Comparison of ENCODE assay signal across 8 cellular contexts in the genomic region with DNA sequence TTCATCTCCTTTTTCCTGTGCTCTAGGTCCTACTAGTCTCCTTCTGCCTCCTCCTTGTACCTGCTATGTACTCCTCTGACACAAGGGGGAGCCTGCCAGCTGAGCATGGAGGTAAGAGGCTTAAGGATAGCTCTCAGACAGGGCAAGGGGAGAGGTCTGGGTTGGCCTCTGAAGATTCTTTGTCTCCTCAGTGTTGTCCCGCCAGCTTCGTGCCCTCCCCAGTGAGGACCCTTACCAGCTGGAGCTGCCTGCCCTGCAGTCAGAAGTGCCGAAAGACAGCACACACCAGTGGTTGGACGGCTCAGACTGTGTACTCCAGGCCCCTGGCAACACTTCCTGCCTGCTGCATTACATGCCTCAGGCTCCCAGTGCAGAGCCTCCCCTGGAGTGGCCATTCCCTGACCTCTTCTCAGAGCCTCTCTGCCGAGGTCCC. TPM values are rescaled to one million over a fixed set of nuclear protein-coding genes. Genes with fewer than 3 reads are reported as not detected.
DNase-seq lines count a peak whose midpoint lies in the region; ATAC-seq and TF ChIP-seq lines count a peak whose summit lies in the region.

No MANE protein-coding gene starts in this region.

- DNase-seq in G401 (ENCODE audit: low spot score), result peak; percentile 83
- peak; percentile 75 for DNase-seq in LHCN-M2 (ENCODE audit: low read depth)
- no peak for DNase-seq in RWPE2 (ENCODE audit: low spot score)
- DNase-seq in activated gamma-delta T cell treated with anti-CD3 and anti-CD28 coated beads, Interleukin-2, amount 50 U/mL, for 16 hours (ENCODE audit: low read depth), result peak; percentile 56
- peak; percentile 79 for DNase-seq in glutamatergic neuron
- peak; percentile 71 for DNase-seq in renal cortical epithelial cell (ENCODE audit: low read depth)

- peaks cover 74% of the 10 kb centered on the region for H3K36me3 ChIP-seq in RWPE2 (ENCODE audit: low read depth)

- peaks cover 2% of the 10 kb centered on the region for H3K27me3 Mint-ChIP-seq in glutamatergic neuron (ENCODE audit: unreplicated experiment)

- no peak overlapping the region for H3K4me3 ChIP-seq in RWPE2 (ENCODE audit: severe bottlenecking)

- no peaks in the 10 kb centered on the region for H3K9me3 ChIP-seq in RWPE2 (ENCODE audit: severe bottlenecking)

- peak; percentile 87 for TF ChIP-seq CTCF in RWPE2 (IDR thresholded peaks at IDR 0.05; ENCODE audit: poor library complexity, severe bottlenecking)
- peak; percentile 76 for TF ChIP-seq CTCF in glutamatergic neuron (IDR thresholded peaks at IDR 0.05; ENCODE audit: partially characterized antibody, unreplicated experiment)

- no peak overlapping the region for H3K4me3 Mint-ChIP-seq in glutamatergic neuron (ENCODE audit: unreplicated experiment)

- peak overlapping the region; percentile 72 for H3K27ac Mint-ChIP-seq in glutamatergic neuron (ENCODE audit: unreplicated experiment)

- peaks cover 6% of the 10 kb centered on the region for H3K4me1 Mint-ChIP-seq in glutamatergic neuron (ENCODE audit: low read depth, unreplicated experiment)

- no peak overlapping the region for H3K27ac ChIP-seq in RWPE2 (ENCODE audit: poor library complexity, severe bottlenecking)

- H3K27me3 ChIP-seq in RWPE2 (ENCODE audit: insufficient read depth, poor library complexity, severe bottlenecking), result no peaks in the 10 kb centered on the region

- H3K36me3 Mint-ChIP-seq in glutamatergic neuron (ENCODE audit: unreplicated experiment), result no peaks in the 10 kb centered on the region

- H3K4me1 ChIP-seq in RWPE2 (ENCODE audit: insufficient read depth, poor library complexity, severe bottlenecking), result peaks cover 5% of the 10 kb centered on the region

- H3K9me3 Mint-ChIP-seq in glutamatergic neuron (ENCODE audit: unreplicated experiment), result peaks cover 7% of the 10 kb centered on the region

- in situ Hi-C loops in G401 (cut with HindIII; ENCODE audit: low sequenced_read_pairs), result no loop called here

- ATAC-seq in RWPE2 (ENCODE audit: low read depth), result peak; percentile 30; the same call in 2 of the 3 replicates
- ATAC-seq in GM19397 (IDR thresholded peaks at IDR 0.05; ENCODE audit: unreplicated experiment), result no peak
- ATAC-seq in HG03442 (IDR thresholded peaks at IDR 0.05; ENCODE audit: unreplicated experiment), result no peak

RNA-seq across cellular contexts. Expression of gene CREB3, which starts 3.8 kb away (rescaled TPM):
- total RNA-seq in G401 (2014; rRNA removed; shearing (Covaris generic)), result 40.3 and 46.0 TPM in 2 replicates
- total RNA-seq in LHCN-M2 (2014; rRNA removed) (87.9 and 108 TPM in 2 replicates), glutamatergic neuron (ENCODE audit: unreplicated experiment) (32.0 TPM), renal cortical epithelial cell (57.8 and 152 TPM in 2 replicates)
- 76.4 TPM for polyA plus RNA-seq in LHCN-M2 (2012)

RNA-seq across cellular contexts. Expression of gene TLN1, which starts 4.2 kb away (rescaled TPM):
- 146 and 195 TPM in 2 replicates for total RNA-seq in G401 (2014; rRNA removed; shearing (Covaris generic))
- 356 and 415 TPM in 2 replicates for total RNA-seq in LHCN-M2 (2014; rRNA removed)
- polyA plus RNA-seq in LHCN-M2 (2012), result 384 TPM
- 56.2 TPM for total RNA-seq in glutamatergic neuron (ENCODE audit: unreplicated experiment)
- total RNA-seq in renal cortical epithelial cell, result 266 and 772 TPM in 2 replicates

RNA-seq across cellular contexts. Expression of gene GBA2, which starts 12.8 kb away (rescaled TPM):
- total RNA-seq in G401 (2014; rRNA removed; shearing (Covaris generic)), result 37.2 and 48.6 TPM in 2 replicates
- 26.4 and 29.9 TPM in 2 replicates for total RNA-seq in LHCN-M2 (2014; rRNA removed)
- 26.2 TPM for polyA plus RNA-seq in LHCN-M2 (2012)
- total RNA-seq in glutamatergic neuron (ENCODE audit: unreplicated experiment), result 287 TPM
- 14.9 and 46.9 TPM in 2 replicates for total RNA-seq in renal cortical epithelial cell

RNA-seq across cellular contexts. Expression of gene RGP1, which starts 12.9 kb away (rescaled TPM):
- 13.8 and 15.0 TPM in 2 replicates for total RNA-seq in G401 (2014; rRNA removed; shearing (Covaris generic))
- total RNA-seq in LHCN-M2 (2014; rRNA removed) (13.5 and 17.4 TPM in 2 replicates), glutamatergic neuron (ENCODE audit: unreplicated experiment) (44.0 TPM), renal cortical epithelial cell (13.7 and 24.3 TPM in 2 replicates)
- polyA plus RNA-seq in LHCN-M2 (2012), result 15.8 TPM

RNA-seq across cellular contexts. Expression of gene MSMP, which starts 17.9 kb away (rescaled TPM):
- not detected in 2 replicates for total RNA-seq in G401 (2014; rRNA removed; shearing (Covaris generic))
- not detected in 2 replicates for total RNA-seq in LHCN-M2 (2014; rRNA removed)
- not detected for polyA plus RNA-seq in LHCN-M2 (2012)
- total RNA-seq in glutamatergic neuron (ENCODE audit: unreplicated experiment), result not detected
- total RNA-seq in renal cortical epithelial cell, result not detected in 2 replicates
